In the genomic region with DNA sequence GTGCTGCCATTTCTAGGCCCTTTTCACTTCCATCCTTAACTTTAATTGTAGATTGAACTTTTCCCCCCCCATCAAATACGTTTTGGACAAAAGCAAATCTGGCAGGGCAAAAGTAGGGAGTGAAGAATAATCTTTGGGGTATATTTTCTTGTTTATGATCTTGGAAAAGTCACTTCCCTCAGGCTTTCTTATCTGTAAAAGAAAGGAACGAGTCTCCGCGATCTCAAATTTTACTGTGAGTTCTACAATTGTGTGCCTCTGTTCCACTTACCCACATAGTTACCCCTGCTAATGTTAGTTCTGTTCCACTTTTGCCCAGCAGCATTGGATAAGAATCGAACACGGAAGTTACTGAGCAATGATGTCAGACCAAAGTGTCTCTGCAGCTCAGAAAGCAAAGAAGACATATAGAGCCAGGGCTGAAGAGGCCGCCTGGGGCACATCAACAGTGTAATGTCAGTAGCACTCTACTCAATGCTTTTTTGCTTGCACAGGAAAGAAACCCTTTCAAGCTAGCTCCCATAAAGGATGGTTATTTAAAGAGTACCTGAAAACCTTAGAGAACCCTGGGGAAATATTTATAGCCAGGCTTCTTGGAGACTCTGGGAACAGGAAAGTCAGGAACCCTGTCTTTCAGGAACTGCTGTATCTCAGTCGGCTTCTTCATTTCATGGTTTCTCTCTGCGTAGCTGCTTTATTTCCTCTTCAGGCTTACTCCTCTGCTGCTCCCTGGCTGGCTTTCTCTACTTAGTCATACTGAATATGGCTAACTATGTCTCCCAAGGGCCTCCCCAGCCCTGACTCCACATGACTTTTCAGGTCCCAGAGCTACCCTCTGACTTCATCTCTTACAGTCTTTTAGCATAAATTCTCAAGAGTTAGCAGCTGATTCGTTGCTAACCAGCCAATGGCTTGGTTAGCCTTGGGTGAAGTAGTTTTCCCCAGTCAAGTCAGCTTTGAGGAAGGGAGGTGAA, we compare ENCODE assay signal across 10 cellular contexts.
DNase-seq lines count a peak whose midpoint lies in the region; ATAC-seq and TF ChIP-seq lines count a peak whose summit lies in the region.
"Had no signal": no experiment of that assay in that cellular context is flagged by ENCODE, and none has a peak within 500 bp of the region (broad histone marks: within the 10 kb centered on the region; RNA-seq: fewer than 3 reads in every experiment).

No MANE protein-coding gene starts in this region.

- H3K27ac Mint-ChIP-seq in activated B cell treated with CpG ODN at 0.5 μM for 24 hours (peak overlapping the region; percentile 51), neural progenitor cell (no peak overlapping the region)

- CTCF ChIA-PET in activated B cell treated with CpG ODN at 0.5 μM for 24 hours (lab: Charles Lee), result interaction anchor here (1.3 to 2.8 kb wide), 2 partner anchors 25 to 153 kb away, joined by 5 to 9 read pairs; no protein-coding TSS in a partner anchor

- DNase-seq in activated B cell treated with CpG ODN at 0.5 μM for 24 hours (no peak), neural progenitor cell (ENCODE audit: low spot score) (no peak), T-helper 9 cell (no peak), RPMI8226 (no peak), OCI-M2 (lab: John Stamatoyannopoulos, UW; ENCODE audit: unreplicated experiment) (no peak), NCI-H1092 treated with DMSO at 0.1 percent for 48 hours (lab: John Stamatoyannopoulos, UW) (no peak)
- DNase-seq: activated gamma-delta T cell, NCI-H446 treated with DMSO at 0.1 percent for 48 hours had no signal

- H3K4me3 ChIP-seq in neural progenitor cell, result no peak overlapping the region

- H3K4me1 ChIP-seq in neural progenitor cell, result no peaks in the 10 kb centered on the region

- H3K9me3 ChIP-seq in neural progenitor cell (ENCODE audit: low read depth), result no peaks in the 10 kb centered on the region

- H3K36me3 ChIP-seq in neural progenitor cell, result no peaks in the 10 kb centered on the region

- TF ChIP-seq CTCF in activated B cell treated with CpG ODN at 0.5 μM for 24 hours (IDR thresholded peaks at IDR 0.05) (no peak), neural progenitor cell (IDR thresholded peaks at IDR 0.05) (no peak)

- H3K79me2 ChIP-seq in neural progenitor cell (ENCODE audit: low read depth), result no peaks in the 10 kb centered on the region

- H3K27ac ChIP-seq in neural progenitor cell, result no peak overlapping the region

- POLR2A ChIA-PET in activated B cell treated with CpG ODN at 0.5 μM for 24 hours (lab: Charles Lee), result interaction anchor here (1.1 kb wide), 1 partner anchor 10 kb away, joined by 4 read pairs; no protein-coding TSS in a partner anchor

- no peaks in the 10 kb centered on the region for H3K27me3 ChIP-seq in neural progenitor cell

- H3K27me3 Mint-ChIP-seq in activated B cell treated with CpG ODN at 0.5 μM for 24 hours (no peaks in the 10 kb centered on the region), neural progenitor cell (ENCODE audit: insufficient read depth, low read depth) (no peaks in the 10 kb centered on the region)

- H3K36me3 Mint-ChIP-seq in activated B cell treated with CpG ODN at 0.5 μM for 24 hours (ENCODE audit: low read depth) (no peaks in the 10 kb centered on the region), neural progenitor cell (no peaks in the 10 kb centered on the region)

- H3K9me3 Mint-ChIP-seq in activated B cell treated with CpG ODN at 0.5 μM for 24 hours, result no peaks in the 10 kb centered on the region
- no peaks in the 10 kb centered on the region for H3K9me3 Mint-ChIP-seq in neural progenitor cell

- H3K4me1 Mint-ChIP-seq in activated B cell treated with CpG ODN at 0.5 μM for 24 hours, result peaks cover 9% of the 10 kb centered on the region
- H3K4me1 Mint-ChIP-seq in neural progenitor cell, result no peaks in the 10 kb centered on the region

- no peak overlapping the region for H3K4me2 ChIP-seq in neural progenitor cell

- no peaks in the 10 kb centered on the region for H4K20me1 ChIP-seq in neural progenitor cell (ENCODE audit: low read depth)

- intact Hi-C loops in activated B cell treated with CpG ODN at 0.5 μM for 24 hours (cut with micrococcal nuclease), result no loop called here

- peak overlapping the region; percentile 77 for H2AFZ ChIP-seq in neural progenitor cell (replicated peaks)

- H3F3A ChIP-seq in neural progenitor cell (ENCODE audit: low read depth), result no peaks in the 10 kb centered on the region

- no peak overlapping the region for H3K9ac ChIP-seq in neural progenitor cell

- H3K4me3 Mint-ChIP-seq in activated B cell treated with CpG ODN at 0.5 μM for 24 hours (no peak overlapping the region), neural progenitor cell (no peak overlapping the region)

- ATAC-seq in GM19043 (IDR thresholded peaks at IDR 0.05; ENCODE audit: low read depth, unreplicated experiment) (peak; percentile 83), HG02884 (IDR thresholded peaks at IDR 0.05; ENCODE audit: unreplicated experiment) (peak; percentile 91), activated B cell treated with CpG ODN at 0.5 μM for 24 hours (ENCODE audit: low read depth) (peak; percentile 96)
